In the genomic region with DNA sequence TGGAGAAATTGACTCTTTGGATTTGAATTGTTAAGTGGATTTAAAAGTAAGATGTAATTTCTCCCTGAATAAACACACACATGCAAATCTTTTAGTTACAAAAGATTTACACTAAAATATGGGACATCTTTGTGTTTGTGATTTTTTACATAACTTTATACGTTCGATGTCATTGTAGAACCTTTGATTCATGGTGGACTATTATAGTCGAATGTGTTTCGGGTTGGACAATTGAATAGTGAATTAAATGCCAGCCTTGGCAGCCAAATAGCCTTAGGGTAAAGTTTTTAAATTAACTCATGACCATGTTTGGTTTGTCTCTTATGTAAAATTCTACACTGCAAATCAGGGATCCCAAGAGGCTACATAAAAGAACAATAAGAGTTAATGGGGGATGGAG, we compare ENCODE assay signal across 18 cellular contexts.
DNase-seq lines count a peak whose midpoint lies in the region; ATAC-seq and TF ChIP-seq lines count a peak whose summit lies in the region.
"Had no signal": no experiment of that assay in that cellular context is flagged by ENCODE, and none has a peak within 500 bp of the region (broad histone marks: within the 10 kb centered on the region; RNA-seq: fewer than 3 reads in every experiment).

No MANE protein-coding gene starts in this region.

- no peaks in the 10 kb centered on the region for H3K9me2 ChIP-seq in GM23338 (ENCODE audit: insufficient read depth)

- H3K9me3 ChIP-seq in A673 (ENCODE audit: low read depth, low read length, poor library complexity, severe bottlenecking) (no peaks in the 10 kb centered on the region), neural progenitor cell (ENCODE audit: low read depth) (no peaks in the 10 kb centered on the region)
- H3K9me3 ChIP-seq: BE2C, SJCRH30 had no signal

- no peaks in the 10 kb centered on the region for H3K27me3 Mint-ChIP-seq in GM23338 (ENCODE audit: insufficient read depth, low read depth, poor library complexity)
- H3K27me3 Mint-ChIP-seq in neural progenitor cell (ENCODE audit: insufficient read depth, low read depth), result no peaks in the 10 kb centered on the region
- H3K27me3 Mint-ChIP-seq: IgD-negative memory B cell had no signal

- H3K4me2 ChIP-seq in GM23338, result no peak overlapping the region
- no peak overlapping the region for H3K4me2 ChIP-seq in neural progenitor cell

- CTCF ChIA-PET in A673 (lab: Charles Lee), result no interaction called here

- in situ Hi-C loops in SK-MEL-5 (cut with HindIII; ENCODE audit: low pct_unique_long_range_greater_than_20kb, low sequenced_read_pairs), result no loop called here

- DNase-seq in A673 (ENCODE audit: low spot score) (peak; percentile 2), GM23338 (ENCODE audit: low spot score) (no peak), NCI-H345 (lab: John Stamatoyannopoulos, UW) (peak; percentile 52), SK-MEL-5 (ENCODE audit: low read depth, low spot score) (peak; percentile 36), neural progenitor cell (ENCODE audit: low spot score) (no peak), SHP77 (lab: John Stamatoyannopoulos, UW) (no peak)
- DNase-seq: BE2C, DND-41, GM23248, NCI-H1105 treated with DMSO at 0.1 percent for 48 hours, NCI-H187 treated with DMSO at 0.1 percent for 48 hours, Peyer's patch, SJCRH30, T-helper 9 cell had no signal

- no peaks in the 10 kb centered on the region for H3K27me3 ChIP-seq in A673 (replicated peaks; ENCODE audit: insufficient read depth, low read depth, low read length, poor library complexity)
- no peaks in the 10 kb centered on the region for H3K27me3 ChIP-seq in GM23338 (ENCODE audit: insufficient read depth)
- H3K27me3 ChIP-seq in neural progenitor cell, result no peaks in the 10 kb centered on the region
- H3K27me3 ChIP-seq: BE2C, Peyer's patch, SJCRH30 had no signal

- ATAC-seq in GM23338 (no peak), GM21367 (IDR thresholded peaks at IDR 0.05; ENCODE audit: unreplicated experiment) (no peak)
- ATAC-seq: GM12878, HCT116 had no signal

- H3K27ac Mint-ChIP-seq in GM23338, result no peak overlapping the region
- no peak overlapping the region for H3K27ac Mint-ChIP-seq in neural progenitor cell
- H3K27ac Mint-ChIP-seq: IgD-negative memory B cell had no signal

- POLR2A ChIA-PET in A673 (lab: Charles Lee; ENCODE audit: low non-redundant PET), result no interaction called here

- H4K20me1 ChIP-seq in GM23338 (replicated peaks; ENCODE audit: insufficient read depth), result no peaks in the 10 kb centered on the region
- no peaks in the 10 kb centered on the region for H4K20me1 ChIP-seq in neural progenitor cell (ENCODE audit: low read depth)

- H3K36me3 Mint-ChIP-seq in GM23338 (ENCODE audit: low read depth), result no peaks in the 10 kb centered on the region
- H3K36me3 Mint-ChIP-seq in neural progenitor cell, result no peaks in the 10 kb centered on the region
- H3K36me3 Mint-ChIP-seq: IgD-negative memory B cell had no signal

- H3K4me1 Mint-ChIP-seq in GM23338 (peaks cover 18% of the 10 kb centered on the region), neural progenitor cell (no peaks in the 10 kb centered on the region)
- H3K4me1 Mint-ChIP-seq: IgD-negative memory B cell had no signal

- TF ChIP-seq CTCF in A673 (conservative IDR thresholded peaks at IDR 0.05; ENCODE audit: low read depth, low read length) (no peak), GM23338 (conservative IDR thresholded peaks at IDR 0.05; ENCODE audit: low read depth in 2 of 2) (no peak), neural progenitor cell (IDR thresholded peaks at IDR 0.05) (no peak)

- no peak overlapping the region for H3K27ac ChIP-seq in A673 (ENCODE audit: low read depth, low read length, poor library complexity, severe bottlenecking)
- H3K27ac ChIP-seq in GM23338 (ENCODE audit: low read depth), result no peak overlapping the region
- no peak overlapping the region for H3K27ac ChIP-seq in neural progenitor cell
- H3K27ac ChIP-seq: GM23248, Peyer's patch, SJCRH30 had no signal

- H3K36me3 ChIP-seq in A673 (ENCODE audit: insufficient read depth, low read length, poor library complexity, severe bottlenecking) (no peaks in the 10 kb centered on the region), GM23338 (ENCODE audit: insufficient read depth) (no peaks in the 10 kb centered on the region), neural progenitor cell (no peaks in the 10 kb centered on the region)
- H3K36me3 ChIP-seq: BE2C, Peyer's patch, SJCRH30 had no signal

- H3K79me2 ChIP-seq in GM23338 (replicated peaks; ENCODE audit: insufficient read depth) (no peaks in the 10 kb centered on the region), neural progenitor cell (ENCODE audit: low read depth) (no peaks in the 10 kb centered on the region)

- BruUV-seq in A673 (replicated peaks; lab: Mats Ljungman, UMichigan), result no TSS peak

- H3K9ac ChIP-seq in neural progenitor cell, result no peak overlapping the region
- H3K9ac ChIP-seq: GM23248 had no signal

- H3K4me3 ChIP-seq in A673 (ENCODE audit: low read depth, low read length, poor library complexity, severe bottlenecking) (no peak overlapping the region), GM23338 (no peak overlapping the region), neural progenitor cell (no peak overlapping the region)
- H3K4me3 ChIP-seq: GM12878, GM23248, Peyer's patch, SJCRH30 had no signal

- no peaks in the 10 kb centered on the region for H3K9me3 Mint-ChIP-seq in GM23338
- no peaks in the 10 kb centered on the region for H3K9me3 Mint-ChIP-seq in neural progenitor cell

- peak overlapping the region; percentile 60; the same call in 1 of the 2 replicates for H2AFZ ChIP-seq in GM23338
- no peak overlapping the region for H2AFZ ChIP-seq in neural progenitor cell (replicated peaks)
- H2AFZ ChIP-seq: GM23248 had no signal

- no peak overlapping the region for H3K4me3 Mint-ChIP-seq in GM23338
- no peak overlapping the region for H3K4me3 Mint-ChIP-seq in neural progenitor cell
- H3K4me3 Mint-ChIP-seq: IgD-negative memory B cell had no signal

- H3K4me1 ChIP-seq in A673 (ENCODE audit: insufficient read depth, low read length, poor library complexity, severe bottlenecking) (no peaks in the 10 kb centered on the region), GM23338 (ENCODE audit: insufficient read depth) (peaks cover 13% of the 10 kb centered on the region), neural progenitor cell (no peaks in the 10 kb centered on the region)
- H3K4me1 ChIP-seq: Peyer's patch, SJCRH30 had no signal

- no peaks in the 10 kb centered on the region for H3F3A ChIP-seq in GM23338 (replicated peaks; ENCODE audit: low read depth)
- H3F3A ChIP-seq in neural progenitor cell (ENCODE audit: low read depth), result no peaks in the 10 kb centered on the region

- intact Hi-C loops in A673 (cut with micrococcal nuclease; ENCODE audit: unreplicated experiment), result no loop called here

TF ChIP-seq in GM23338, 12 proteins besides CTCF, POLR2A, EP300 and RAD21 (continues in another document):
- TF ChIP-seq, protein P1, sequence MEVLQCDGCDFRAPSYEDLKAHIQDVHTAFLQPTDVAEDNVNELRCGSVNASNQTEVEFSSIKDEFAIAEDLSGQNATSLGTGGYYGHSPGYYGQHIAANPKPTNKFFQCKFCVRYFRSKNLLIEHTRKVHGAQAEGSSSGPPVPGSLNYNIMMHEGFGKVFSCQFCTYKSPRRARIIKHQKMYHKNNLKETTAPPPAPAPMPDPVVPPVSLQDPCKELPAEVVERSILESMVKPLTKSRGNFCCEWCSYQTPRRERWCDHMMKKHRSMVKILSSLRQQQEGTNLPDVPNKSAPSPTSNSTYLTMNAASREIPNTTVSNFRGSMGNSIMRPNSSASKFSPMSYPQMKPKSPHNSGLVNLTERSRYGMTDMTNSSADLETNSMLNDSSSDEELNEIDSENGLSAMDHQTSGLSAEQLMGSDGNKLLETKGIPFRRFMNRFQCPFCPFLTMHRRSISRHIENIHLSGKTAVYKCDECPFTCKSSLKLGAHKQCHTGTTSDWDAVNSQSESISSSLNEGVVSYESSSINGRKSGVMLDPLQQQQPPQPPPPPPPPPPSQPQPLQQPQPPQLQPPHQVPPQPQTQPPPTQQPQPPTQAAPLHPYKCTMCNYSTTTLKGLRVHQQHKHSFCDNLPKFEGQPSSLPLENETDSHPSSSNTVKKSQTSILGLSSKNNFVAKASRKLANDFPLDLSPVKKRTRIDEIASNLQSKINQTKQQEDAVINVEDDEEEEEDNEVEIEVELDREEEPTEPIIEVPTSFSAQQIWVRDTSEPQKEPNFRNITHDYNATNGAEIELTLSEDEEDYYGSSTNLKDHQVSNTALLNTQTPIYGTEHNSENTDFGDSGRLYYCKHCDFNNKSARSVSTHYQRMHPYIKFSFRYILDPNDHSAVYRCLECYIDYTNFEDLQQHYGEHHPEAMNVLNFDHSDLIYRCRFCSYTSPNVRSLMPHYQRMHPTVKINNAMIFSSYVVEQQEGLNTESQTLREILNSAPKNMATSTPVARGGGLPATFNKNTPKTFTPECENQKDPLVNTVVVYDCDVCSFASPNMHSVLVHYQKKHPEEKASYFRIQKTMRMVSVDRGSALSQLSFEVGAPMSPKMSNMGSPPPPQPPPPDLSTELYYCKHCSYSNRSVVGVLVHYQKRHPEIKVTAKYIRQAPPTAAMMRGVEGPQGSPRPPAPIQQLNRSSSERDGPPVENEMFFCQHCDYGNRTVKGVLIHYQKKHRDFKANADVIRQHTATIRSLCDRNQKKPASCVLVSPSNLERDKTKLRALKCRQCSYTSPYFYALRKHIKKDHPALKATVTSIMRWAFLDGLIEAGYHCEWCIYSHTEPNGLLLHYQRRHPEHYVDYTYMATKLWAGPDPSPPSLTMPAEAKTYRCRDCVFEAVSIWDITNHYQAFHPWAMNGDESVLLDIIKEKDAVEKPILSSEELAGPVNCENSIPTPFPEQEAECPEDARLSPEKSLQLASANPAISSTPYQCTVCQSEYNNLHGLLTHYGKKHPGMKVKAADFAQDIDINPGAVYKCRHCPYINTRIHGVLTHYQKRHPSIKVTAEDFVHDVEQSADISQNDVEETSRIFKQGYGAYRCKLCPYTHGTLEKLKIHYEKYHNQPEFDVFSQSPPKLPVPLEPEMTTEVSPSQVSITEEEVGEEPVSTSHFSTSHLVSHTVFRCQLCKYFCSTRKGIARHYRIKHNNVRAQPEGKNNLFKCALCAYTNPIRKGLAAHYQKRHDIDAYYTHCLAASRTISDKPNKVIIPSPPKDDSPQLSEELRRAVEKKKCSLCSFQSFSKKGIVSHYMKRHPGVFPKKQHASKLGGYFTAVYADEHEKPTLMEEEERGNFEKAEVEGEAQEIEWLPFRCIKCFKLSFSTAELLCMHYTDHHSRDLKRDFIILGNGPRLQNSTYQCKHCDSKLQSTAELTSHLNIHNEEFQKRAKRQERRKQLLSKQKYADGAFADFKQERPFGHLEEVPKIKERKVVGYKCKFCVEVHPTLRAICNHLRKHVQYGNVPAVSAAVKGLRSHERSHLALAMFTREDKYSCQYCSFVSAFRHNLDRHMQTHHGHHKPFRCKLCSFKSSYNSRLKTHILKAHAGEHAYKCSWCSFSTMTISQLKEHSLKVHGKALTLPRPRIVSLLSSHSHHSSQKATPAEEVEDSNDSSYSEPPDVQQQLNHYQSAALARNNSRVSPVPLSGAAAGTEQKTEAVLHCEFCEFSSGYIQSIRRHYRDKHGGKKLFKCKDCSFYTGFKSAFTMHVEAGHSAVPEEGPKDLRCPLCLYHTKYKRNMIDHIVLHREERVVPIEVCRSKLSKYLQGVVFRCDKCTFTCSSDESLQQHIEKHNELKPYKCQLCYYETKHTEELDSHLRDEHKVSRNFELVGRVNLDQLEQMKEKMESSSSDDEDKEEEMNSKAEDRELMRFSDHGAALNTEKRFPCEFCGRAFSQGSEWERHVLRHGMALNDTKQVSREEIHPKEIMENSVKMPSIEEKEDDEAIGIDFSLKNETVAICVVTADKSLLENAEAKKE (CRISPR knock-in tag; IDR thresholded peaks at IDR 0.05), result no peak

Comparison
In these comparisons a context has a peak if more than half of its experiments do, and no peak if none do; other contexts are left out.
1. DNase-seq: peak in A673 (single experiment), NCI-H345 (single experiment) and SK-MEL-5 (single experiment); none in GM23338 (single experiment), neural progenitor cell (single experiment) and SHP77 (0 of 2).